In the genomic region with DNA sequence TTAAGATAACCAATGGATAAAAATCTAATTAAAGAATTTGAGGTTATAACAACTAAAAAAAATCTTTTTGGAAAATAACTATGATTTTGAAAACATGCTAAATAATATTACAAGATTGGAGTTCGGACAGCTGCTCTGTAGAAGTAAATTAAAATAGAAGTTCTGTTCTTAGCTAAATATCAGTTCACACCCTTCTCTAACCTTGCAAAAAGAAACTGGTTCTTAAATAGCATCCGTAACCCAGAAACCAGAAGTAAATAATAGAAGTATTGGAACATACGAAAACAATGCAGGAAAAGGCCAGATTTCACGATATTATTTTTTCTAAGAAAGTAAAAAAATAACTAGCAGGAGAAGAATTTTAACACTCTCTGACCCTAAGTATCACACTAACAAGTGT, we compare ENCODE assay signal across 22 cellular contexts.
"Had no signal": no experiment of that assay in that cellular context is flagged by ENCODE, and none has a peak within 500 bp of the region (broad histone marks: within the 10 kb centered on the region; RNA-seq: fewer than 3 reads in every experiment).

No MANE protein-coding gene starts in this region.

- DNase-seq: dermis blood vessel endothelial cell; effector memory CD4-positive, alpha-beta T cell; erythroblast; esophagus squamous epithelium; foreskin melanocyte; glutamatergic neuron; left colon; natural killer cell; pancreas; retina; sigmoid colon; stimulated activated CD4-positive, alpha-beta T cell treated with anti-CD3 and anti-CD28 coated beads, Interleukin-2, amount 100 ng/mL, for 24 hours; stimulated activated CD4-positive, alpha-beta T cell treated with anti-CD3 and anti-CD28 coated beads, Interleukin-4, amount 100 ng/mL, for 24 hours; stimulated activated naive CD4-positive, alpha-beta T cell treated with Interleukin-2 at 50 U/mL for 16 hours; stomach; transverse colon; upper lobe of right lung; uterus had no signal

- H3K4me3 ChIP-seq: coronary artery, esophagus squamous epithelium, lung, pancreas, sigmoid colon, stomach, transverse colon, upper lobe of right lung, uterus had no signal

- H3K27ac ChIP-seq: esophagus squamous epithelium, neutrophil, pancreas, stomach, transverse colon, upper lobe of right lung, uterus had no signal

- H3K4me1 ChIP-seq: esophagus squamous epithelium, pancreas, stomach, upper lobe of right lung, uterus had no signal

- ATAC-seq: left colon; natural killer cell; pancreas; stimulated activated effector memory CD8-positive, alpha-beta T cell treated with anti-CD3 and anti-CD28 coated beads, Interleukin-12 subunit alpha, Interleukin-12 subunit beta, amount 100 ng/mL, for 72 hours; upper lobe of right lung had no signal

- H3K9me3 ChIP-seq: esophagus squamous epithelium, neutrophil, pancreas, sigmoid colon, stomach, transverse colon, upper lobe of right lung, uterus had no signal

- H3K27me3 ChIP-seq: esophagus squamous epithelium, neutrophil, pancreas, sigmoid colon, stomach, transverse colon, upper lobe of right lung, uterus had no signal

- H3K36me3 ChIP-seq: esophagus squamous epithelium, neutrophil, pancreas, sigmoid colon, stomach, transverse colon, upper lobe of right lung, uterus had no signal
